Comparison of ENCODE assay signal across 25 cellular contexts in the genomic region with DNA sequence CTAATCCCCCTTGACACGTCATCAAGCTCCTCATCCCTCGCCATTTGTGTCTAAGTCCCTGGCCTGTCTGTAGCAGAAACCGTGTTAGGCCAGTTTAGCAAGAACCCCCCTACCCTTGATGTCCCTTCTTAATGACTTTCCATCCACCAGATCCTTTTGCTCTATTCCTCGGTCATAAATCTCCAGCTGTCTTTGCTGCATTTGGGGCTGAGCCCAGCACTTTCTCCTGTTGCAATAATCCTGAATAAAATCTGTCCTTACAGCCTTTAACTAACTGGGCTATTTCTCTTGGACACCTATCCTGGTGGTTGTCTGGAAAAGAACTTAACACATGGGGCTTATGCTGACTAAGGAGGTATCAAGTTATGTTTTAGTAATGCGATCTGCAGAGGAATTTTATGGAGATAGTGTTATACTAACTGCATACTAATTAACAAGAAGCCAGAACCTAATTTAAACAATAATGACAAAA.
DNase-seq lines count a peak whose midpoint lies in the region; TF ChIP-seq lines count a peak whose summit lies in the region.
"Had no signal": no experiment of that assay in that cellular context is flagged by ENCODE, and none has a peak within 500 bp of the region (broad histone marks: within the 10 kb centered on the region; RNA-seq: fewer than 3 reads in every experiment).

No MANE protein-coding gene starts in this region.

- H3K4me1 ChIP-seq in left ventricle myocardium inferior = peaks cover 63% of the 10 kb centered on the region
- H3K4me1 ChIP-seq: adrenal gland, uterus had no signal

- peaks cover 70% of the 10 kb centered on the region for H3K36me3 Mint-ChIP-seq in nephron progenitor cell (ENCODE audit: low read depth)

- peaks cover 43% of the 10 kb centered on the region for H3K4me1 Mint-ChIP-seq in nephron progenitor cell
- H3K4me1 Mint-ChIP-seq: activated CD4-positive, alpha-beta T cell treated with anti-CD3 and anti-CD28 coated beads, Interleukin-2, amount 10 ng/mL, durations not matched to agents 7 days and 5 days; CD14-positive monocyte; stimulated activated naive CD8-positive, alpha-beta T cell treated with anti-CD3 and anti-CD28 coated beads, Interleukin-15, amount 100 ng/mL, for 72 hours; T-helper 17 cell had no signal

- peak overlapping the region; percentile 98 for H3K27ac ChIP-seq in left ventricle myocardium inferior (replicated peaks)
- H3K27ac ChIP-seq: adrenal gland, cardiac muscle cell, SJCRH30, uterus had no signal

- no peaks in the 10 kb centered on the region for H3K36me3 ChIP-seq in left ventricle myocardium inferior
- H3K36me3 ChIP-seq: cardiac muscle cell, uterus had no signal

- no peaks in the 10 kb centered on the region for H3K27me3 ChIP-seq in left ventricle myocardium inferior (ENCODE audit: low read depth)
- H3K27me3 ChIP-seq: adrenal gland, cardiac muscle cell, SJCRH30, uterus had no signal

- intact Hi-C loops in left ventricle myocardium inferior (cut with micrococcal nuclease) (no loop called here), cardiac septum (cut with DNase I) (loop anchor here (5.0 to 10.0 kb wide), 3 partner anchors 35 to 138 kb away; no protein-coding TSS in a partner anchor)

- peak overlapping the region; percentile 8 for H3K27ac Mint-ChIP-seq in nephron progenitor cell
- H3K27ac Mint-ChIP-seq: activated CD4-positive, alpha-beta T cell treated with anti-CD3 and anti-CD28 coated beads, Interleukin-2, amount 10 ng/mL, durations not matched to agents 7 days and 5 days; stimulated activated naive CD8-positive, alpha-beta T cell treated with anti-CD3 and anti-CD28 coated beads, Interleukin-15, amount 100 ng/mL, for 72 hours; T-helper 17 cell had no signal

- DNase-seq in left ventricle myocardium inferior = no peak
- DNase-seq in cardiac septum (ENCODE audit: low spot score) = no peak
- DNase-seq in fibroblast of gingiva (ENCODE audit: low read depth) = peak; percentile 51
- DNase-seq in nephron progenitor cell = no peak
- DNase-seq in NCI-H2081 treated with DMSO at 0.1 percent for 48 hours (lab: John Stamatoyannopoulos, UW) = no peak
- no peak for DNase-seq in NCI-H1092 treated with DMSO at 0.1 percent for 48 hours (lab: John Stamatoyannopoulos, UW)
- DNase-seq in activated T-cell treated with anti-CD3 and anti-CD28 coated beads, Interleukin-2, amount 50 U/mL, for 1 hour = no peak
- DNase-seq in SHP77 (lab: John Stamatoyannopoulos, UW) = no peak
- DNase-seq: activated CD4-positive, alpha-beta T cell treated with anti-CD3 and anti-CD28 coated beads, Interleukin-2, amount 10 ng/mL, durations not matched to agents 7 days and 5 days; activated effector memory CD4-positive, alpha-beta T cell treated with anti-CD3 and anti-CD28 coated beads, Interleukin-2, amount 50 U/mL, for 16 hours; DMS153; GOT3; kidney; NCI-H1436; NCI-H748 treated with DMSO at 0.1 percent for 48 hours; SJCRH30; stimulated activated CD4-positive, alpha-beta T cell treated with anti-CD3 and anti-CD28 coated beads, Interleukin-4, amount 100 ng/mL, for 24 hours; stimulated activated naive CD8-positive, alpha-beta T cell treated with anti-CD3 and anti-CD28 coated beads, Interleukin-15, amount 100 ng/mL, for 72 hours; T-helper 17 cell; uterus had no signal

- no peak overlapping the region for H3K4me3 Mint-ChIP-seq in nephron progenitor cell
- H3K4me3 Mint-ChIP-seq: activated CD4-positive, alpha-beta T cell treated with anti-CD3 and anti-CD28 coated beads, Interleukin-2, amount 10 ng/mL, durations not matched to agents 7 days and 5 days; CD14-positive monocyte; nephron; stimulated activated naive CD8-positive, alpha-beta T cell treated with anti-CD3 and anti-CD28 coated beads, Interleukin-15, amount 100 ng/mL, for 72 hours; T-helper 17 cell had no signal

- no peak for TF ChIP-seq CTCF in left ventricle myocardium inferior (IDR thresholded peaks at IDR 0.05; ENCODE audit: borderline replicate concordance)
- TF ChIP-seq CTCF in nephron progenitor cell (IDR thresholded peaks at IDR 0.05) = no peak

- no peak overlapping the region for H3K4me3 ChIP-seq in left ventricle myocardium inferior
- H3K4me3 ChIP-seq: adrenal gland, cardiac muscle cell, GM12878, SJCRH30, uterus had no signal

- H3K9me3 ChIP-seq in left ventricle myocardium inferior (replicated peaks) = peaks cover 4% of the 10 kb centered on the region
- H3K9me3 ChIP-seq: adrenal gland, SJCRH30, uterus had no signal

- H3K9me3 Mint-ChIP-seq in nephron progenitor cell = peaks cover 27% of the 10 kb centered on the region
- H3K9me3 Mint-ChIP-seq: activated CD4-positive, alpha-beta T cell treated with anti-CD3 and anti-CD28 coated beads, Interleukin-2, amount 10 ng/mL, durations not matched to agents 7 days and 5 days; CD14-positive monocyte; stimulated activated naive CD8-positive, alpha-beta T cell treated with anti-CD3 and anti-CD28 coated beads, Interleukin-15, amount 100 ng/mL, for 72 hours had no signal

- peaks cover 11% of the 10 kb centered on the region for H3K27me3 Mint-ChIP-seq in nephron progenitor cell (ENCODE audit: low read depth, poor library complexity)
- H3K27me3 Mint-ChIP-seq: activated CD4-positive, alpha-beta T cell treated with anti-CD3 and anti-CD28 coated beads, Interleukin-2, amount 10 ng/mL, durations not matched to agents 7 days and 5 days; T-helper 17 cell had no signal
